In the genomic region with DNA sequence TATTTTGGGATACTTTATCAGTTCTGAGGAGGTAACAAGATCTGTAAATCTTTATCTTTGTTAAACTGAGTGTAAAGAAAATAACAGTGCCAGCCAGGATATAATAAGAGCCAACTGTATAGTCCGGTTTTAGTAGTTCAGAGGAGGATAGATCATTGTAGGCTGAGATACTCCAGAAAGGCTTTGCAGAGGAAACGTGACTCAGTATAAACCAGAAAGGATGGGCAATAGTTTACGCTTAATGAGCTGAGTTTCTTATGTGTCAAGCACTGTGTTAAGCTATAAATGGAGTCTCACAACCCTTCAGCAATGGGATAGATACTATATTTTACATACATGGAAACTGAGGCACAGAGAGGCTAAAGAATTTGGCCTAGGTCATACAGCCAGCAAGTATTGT, we compare ENCODE assay signal across 20 cellular contexts. TPM values are rescaled to one million over a fixed set of nuclear protein-coding genes. Genes with fewer than 3 reads are reported as not detected.
A peak's percentile ranks its signal among the peaks of the same experiment; 100 is the strongest.
DNase-seq lines count a peak whose midpoint lies in the region; ATAC-seq lines count a peak whose summit lies in the region.
"Had no signal": no experiment of that assay in that cellular context is flagged by ENCODE, and none has a peak within 500 bp of the region (broad histone marks: within the 10 kb centered on the region; RNA-seq: fewer than 3 reads in every experiment).

No MANE protein-coding gene starts in this region.

- no peak overlapping the region for H2BK120ac ChIP-seq in mesenchymal stem cell (ENCODE audit: low read depth, low read length)

- no peaks in the 10 kb centered on the region for H3K9me3 Mint-ChIP-seq in activated CD4-positive, alpha-beta T cell treated with anti-CD3 and anti-CD28 coated beads, Interleukin-2, amount 10 ng/mL, durations not matched to agents 24 days and 14 days
- no peaks in the 10 kb centered on the region for H3K9me3 Mint-ChIP-seq in activated T-helper 2 cell treated with anti-CD3 and anti-CD28 coated beads, Interferon-gamma antibody, Interleukin-2, Interleukin-4, amounts not matched to agents 10 μg/mL and 5 μg/mL and 100 μg/mL, durations not matched to agents 14 hours and 24 hours and 36 hours
- H3K9me3 Mint-ChIP-seq: neural crest cell had no signal

- H2BK15ac ChIP-seq in mesenchymal stem cell (ENCODE audit: low read depth, poor library complexity, severe bottlenecking): no peak overlapping the region

- H3K4me1 ChIP-seq in mesenchymal stem cell (ENCODE audit: control insufficient read depth, insufficient read depth, low read depth, low read length): peaks cover 6% of the 10 kb centered on the region

- no peak overlapping the region for H4K8ac ChIP-seq in mesenchymal stem cell (ENCODE audit: low read length)

- peaks cover 0 to 7% of the 10 kb centered on the region in 2 experiments for H3K36me3 ChIP-seq in mesenchymal stem cell (ENCODE audit: control insufficient read depth in 1 of 2, insufficient read depth in 2 of 2, low read depth in 1 of 2, low read length in 2 of 2)

- peak overlapping the region; percentile 37 for H3K4me3 Mint-ChIP-seq in activated CD4-positive, alpha-beta T cell treated with anti-CD3 and anti-CD28 coated beads, Interleukin-2, amount 10 ng/mL, durations not matched to agents 24 days and 14 days
- peak overlapping the region; percentile 39 for H3K4me3 Mint-ChIP-seq in activated T-helper 2 cell treated with anti-CD3 and anti-CD28 coated beads, Interferon-gamma antibody, Interleukin-2, Interleukin-4, amounts not matched to agents 10 μg/mL and 5 μg/mL and 100 μg/mL, durations not matched to agents 14 hours and 24 hours and 36 hours (ENCODE audit: low read depth)
- H3K4me3 Mint-ChIP-seq: neural crest cell had no signal

- H3K4me3 ChIP-seq in mesenchymal stem cell (ENCODE audit: insufficient read depth in 1 of 2, low read depth in 1 of 2, low read length in 2 of 2): no peak overlapping the region
- H3K4me3 ChIP-seq: gastroesophageal sphincter, lung, sigmoid colon, transverse colon had no signal

- H3K4me1 Mint-ChIP-seq in activated CD4-positive, alpha-beta T cell treated with anti-CD3 and anti-CD28 coated beads, Interleukin-2, amount 10 ng/mL, durations not matched to agents 24 days and 14 days: peaks cover 51% of the 10 kb centered on the region
- peaks cover 50% of the 10 kb centered on the region for H3K4me1 Mint-ChIP-seq in activated T-helper 2 cell treated with anti-CD3 and anti-CD28 coated beads, Interferon-gamma antibody, Interleukin-2, Interleukin-4, amounts not matched to agents 10 μg/mL and 5 μg/mL and 100 μg/mL, durations not matched to agents 14 hours and 24 hours and 36 hours (ENCODE audit: low read depth)

- no peak overlapping the region for H2BK5ac ChIP-seq in mesenchymal stem cell (ENCODE audit: low read depth, low read length, poor library complexity, severe bottlenecking)

- H3K9me3 ChIP-seq in mesenchymal stem cell (ENCODE audit: control insufficient read depth, low read length): no peaks in the 10 kb centered on the region
- H3K9me3 ChIP-seq: gastroesophageal sphincter, sigmoid colon, transverse colon had no signal

- no peaks in the 10 kb centered on the region for H3K27me3 ChIP-seq in mesenchymal stem cell (ENCODE audit: control insufficient read depth in 1 of 2, insufficient read depth in 1 of 2, low read length in 2 of 2)
- H3K27me3 ChIP-seq: gastroesophageal sphincter, sigmoid colon, transverse colon had no signal

- H3K36me3 Mint-ChIP-seq in activated CD4-positive, alpha-beta T cell treated with anti-CD3 and anti-CD28 coated beads, Interleukin-2, amount 10 ng/mL, durations not matched to agents 24 days and 14 days (ENCODE audit: low read depth): peaks cover 31% of the 10 kb centered on the region
- H3K36me3 Mint-ChIP-seq in activated T-helper 2 cell treated with anti-CD3 and anti-CD28 coated beads, Interferon-gamma antibody, Interleukin-2, Interleukin-4, amounts not matched to agents 10 μg/mL and 5 μg/mL and 100 μg/mL, durations not matched to agents 14 hours and 24 hours and 36 hours (ENCODE audit: low read depth): peaks cover 35% of the 10 kb centered on the region

- intact Hi-C loops in activated CD4-positive, alpha-beta T cell treated with anti-CD3 and anti-CD28 coated beads, Interleukin-2, amount 10 ng/mL, durations not matched to agents 24 days and 14 days (cut with micrococcal nuclease): no loop called here
- intact Hi-C loops in activated T-helper 2 cell treated with anti-CD3 and anti-CD28 coated beads, Interferon-gamma antibody, Interleukin-2, Interleukin-4, amounts not matched to agents 10 μg/mL and 5 μg/mL and 100 μg/mL, durations not matched to agents 14 hours and 24 hours and 36 hours (cut with micrococcal nuclease): no loop called here

- no peak overlapping the region for H3K18ac ChIP-seq in mesenchymal stem cell (ENCODE audit: low read depth in 1 of 2, low read length in 2 of 2)

- no peak overlapping the region for H3K27ac Mint-ChIP-seq in activated CD4-positive, alpha-beta T cell treated with anti-CD3 and anti-CD28 coated beads, Interleukin-2, amount 10 ng/mL, durations not matched to agents 24 days and 14 days
- no peak overlapping the region for H3K27ac Mint-ChIP-seq in activated T-helper 2 cell treated with anti-CD3 and anti-CD28 coated beads, Interferon-gamma antibody, Interleukin-2, Interleukin-4, amounts not matched to agents 10 μg/mL and 5 μg/mL and 100 μg/mL, durations not matched to agents 14 hours and 24 hours and 36 hours

- no peak for DNase-seq in activated CD4-positive, alpha-beta T cell treated with anti-CD3 and anti-CD28 coated beads, Interleukin-2, amount 10 ng/mL, durations not matched to agents 24 days and 14 days
- DNase-seq in activated CD4-positive, alpha-beta T cell treated with anti-CD3 and anti-CD28 coated beads, Interleukin-2, amount 50 U/mL, for 1 hour: no peak
- peak; percentile 64 for DNase-seq in HT1080 (ENCODE audit: low read depth)
- no peak for DNase-seq in activated T-helper 2 cell treated with anti-CD3 and anti-CD28 coated beads, Interferon-gamma antibody, Interleukin-2, Interleukin-4, amounts not matched to agents 10 μg/mL and 5 μg/mL and 100 μg/mL, durations not matched to agents 14 hours and 24 hours and 36 hours (ENCODE audit: low spot score)
- peak; percentile 36 for DNase-seq in mesenchymal stem cell
- no peak for DNase-seq in NCI-H2171 (lab: John Stamatoyannopoulos, UW)
- DNase-seq in hypothalamus (lab: John Stamatoyannopoulos, UW): no peak
- DNase-seq: activated gamma-delta T cell treated with Interleukin-2 at 50 U/mL for 16 hours; caudate nucleus; COR-L47; NCI-H2081; SHP77; sigmoid colon; stimulated activated CD4-positive, alpha-beta T cell treated with anti-CD3 and anti-CD28 coated beads, Interleukin-2, amount 100 ng/mL, for 48 hours; T-helper 9 cell; transverse colon had no signal

- no peak overlapping the region for H3K14ac ChIP-seq in mesenchymal stem cell (ENCODE audit: low read length in 2 of 2)

- no peak overlapping the region for H4K91ac ChIP-seq in mesenchymal stem cell (ENCODE audit: low read length)

- no peak overlapping the region for H3K23ac ChIP-seq in mesenchymal stem cell (ENCODE audit: low read length in 2 of 2)

- H2AFZ ChIP-seq in mesenchymal stem cell (ENCODE audit: low read depth, low read length): no peak overlapping the region

- WGBS in mesenchymal stem cell: 50% methylated on average over 3 of the region's 3 CpGs

- ATAC-seq in GM19463 (IDR thresholded peaks at IDR 0.05; ENCODE audit: unreplicated experiment): no peak
- ATAC-seq: gastroesophageal sphincter had no signal

- H2AK5ac ChIP-seq in mesenchymal stem cell (ENCODE audit: low read length, severe bottlenecking): no peak overlapping the region

- no peak overlapping the region for H3K4me2 ChIP-seq in mesenchymal stem cell (ENCODE audit: low read length, poor library complexity, severe bottlenecking)

- H3K27me3 Mint-ChIP-seq in activated CD4-positive, alpha-beta T cell treated with anti-CD3 and anti-CD28 coated beads, Interleukin-2, amount 10 ng/mL, durations not matched to agents 24 days and 14 days: no peaks in the 10 kb centered on the region
- H3K27me3 Mint-ChIP-seq in activated T-helper 2 cell treated with anti-CD3 and anti-CD28 coated beads, Interferon-gamma antibody, Interleukin-2, Interleukin-4, amounts not matched to agents 10 μg/mL and 5 μg/mL and 100 μg/mL, durations not matched to agents 14 hours and 24 hours and 36 hours (ENCODE audit: low read depth): no peaks in the 10 kb centered on the region

- H2BK12ac ChIP-seq in mesenchymal stem cell (ENCODE audit: low read length in 2 of 2): no peak overlapping the region

- no peak overlapping the region for H3K4ac ChIP-seq in mesenchymal stem cell (ENCODE audit: low read depth in 1 of 2, low read length in 2 of 2)

- H3K9ac ChIP-seq in mesenchymal stem cell (ENCODE audit: low read length): no peak overlapping the region

- H3K79me1 ChIP-seq in mesenchymal stem cell (replicated peaks; ENCODE audit: low read length, poor library complexity, severe bottlenecking): peaks cover 11% of the 10 kb centered on the region

- no peak overlapping the region for H3K27ac ChIP-seq in mesenchymal stem cell (ENCODE audit: low read length, poor library complexity, severe bottlenecking)
- H3K27ac ChIP-seq: gastroesophageal sphincter, sigmoid colon, transverse colon had no signal

RNA-seq across cellular contexts. Expression of gene RFXAP, which starts 3.8 kb away (rescaled TPM):
- 18.0 and 20.9 TPM in 2 replicates for total RNA-seq in activated CD4-positive, alpha-beta T cell treated with anti-CD3 and anti-CD28 coated beads, Interleukin-2, amount 10 ng/mL, durations not matched to agents 24 days and 14 days
- total RNA-seq in HT1080 (2014; rRNA removed; shearing (Covaris generic)): 2.0 and 2.3 TPM in 2 replicates
- polyA plus RNA-seq in HT1080 (2015; cell fraction: cytosol; rRNA removed): 7.7 and 8.3 TPM in 2 replicates
- polyA plus RNA-seq in HT1080 (2015; cell fraction: nucleus; rRNA removed): 13.6 and 14.1 TPM in 2 replicates
- total RNA-seq in activated T-helper 2 cell treated with anti-CD3 and anti-CD28 coated beads, Interferon-gamma antibody, Interleukin-2, Interleukin-4, amounts not matched to agents 10 μg/mL and 5 μg/mL and 100 μg/mL, durations not matched to agents 14 hours and 24 hours and 36 hours: 10.6 and 13.5 TPM in 2 replicates
- polyA plus RNA-seq in mesenchymal stem cell (2013, experiment 1 of 2): 3.2 TPM
- polyA plus RNA-seq in mesenchymal stem cell (2013, experiment 2 of 2): 3.7 TPM

Comparison
In these comparisons a context has a peak if more than half of its experiments do, and no peak if none do; other contexts are left out.
1. DNase-seq: peak in HT1080 (single experiment) and mesenchymal stem cell (single experiment); none in activated CD4-positive, alpha-beta T cell treated with anti-CD3 and anti-CD28 coated beads, Interleukin-2, amount 10 ng/mL, durations not matched to agents 24 days and 14 days (single experiment), activated CD4-positive, alpha-beta T cell treated with anti-CD3 and anti-CD28 coated beads, Interleukin-2, amount 50 U/mL, for 1 hour (single experiment), activated T-helper 2 cell treated with anti-CD3 and anti-CD28 coated beads, Interferon-gamma antibody, Interleukin-2, Interleukin-4, amounts not matched to agents 10 μg/mL and 5 μg/mL and 100 μg/mL, durations not matched to agents 14 hours and 24 hours and 36 hours (single experiment), NCI-H2171 (single experiment) and hypothalamus (0 of 51).